Comparison of ENCODE assay signal across 2 cellular contexts in the genomic region with DNA sequence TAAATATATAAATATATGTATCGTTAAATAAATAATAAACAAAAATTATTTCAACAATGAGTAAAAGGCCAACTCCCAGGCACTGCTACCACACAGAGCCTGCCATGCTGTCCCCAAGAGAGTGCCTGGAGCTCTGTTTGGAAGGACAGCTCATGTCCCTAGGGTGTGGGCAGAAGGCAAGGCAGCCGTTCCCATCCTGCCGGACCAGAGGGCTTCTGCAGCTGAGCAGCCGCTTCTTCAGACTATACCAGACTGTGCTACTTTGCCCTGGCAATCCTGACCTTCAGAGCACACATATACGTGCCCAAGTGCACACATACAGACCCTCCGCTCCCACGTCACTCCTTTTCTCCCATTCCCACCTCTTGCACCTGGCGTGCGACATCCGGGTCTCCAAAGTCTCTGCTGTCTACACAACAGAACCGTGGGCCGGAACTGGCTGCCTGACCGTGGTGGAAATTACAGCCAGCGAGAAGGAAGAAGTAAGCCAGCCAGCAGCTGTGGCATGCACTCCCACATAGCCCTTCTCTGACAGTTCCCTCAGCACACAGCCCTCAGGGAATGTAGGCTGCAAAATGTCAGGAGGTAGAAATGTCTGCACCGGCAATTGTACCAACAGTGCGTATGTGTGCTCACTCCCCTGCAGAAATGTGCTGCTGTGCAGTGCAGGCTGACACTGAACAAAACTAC.
TF ChIP-seq lines count a peak whose summit lies in the region.

No MANE protein-coding gene starts in this region.

TF ChIP-seq in GM23338, 12 proteins besides CTCF, POLR2A, EP300 and RAD21:
- TF ChIP-seq, protein P1, sequence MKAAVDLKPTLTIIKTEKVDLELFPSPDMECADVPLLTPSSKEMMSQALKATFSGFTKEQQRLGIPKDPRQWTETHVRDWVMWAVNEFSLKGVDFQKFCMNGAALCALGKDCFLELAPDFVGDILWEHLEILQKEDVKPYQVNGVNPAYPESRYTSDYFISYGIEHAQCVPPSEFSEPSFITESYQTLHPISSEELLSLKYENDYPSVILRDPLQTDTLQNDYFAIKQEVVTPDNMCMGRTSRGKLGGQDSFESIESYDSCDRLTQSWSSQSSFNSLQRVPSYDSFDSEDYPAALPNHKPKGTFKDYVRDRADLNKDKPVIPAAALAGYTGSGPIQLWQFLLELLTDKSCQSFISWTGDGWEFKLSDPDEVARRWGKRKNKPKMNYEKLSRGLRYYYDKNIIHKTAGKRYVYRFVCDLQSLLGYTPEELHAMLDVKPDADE (IDR thresholded peaks at IDR 0.05) = no peak
- no peak for TF ChIP-seq ZNF114 (CRISPR knock-in tag; IDR thresholded peaks at IDR 0.05)
- TF ChIP-seq, protein P2, sequence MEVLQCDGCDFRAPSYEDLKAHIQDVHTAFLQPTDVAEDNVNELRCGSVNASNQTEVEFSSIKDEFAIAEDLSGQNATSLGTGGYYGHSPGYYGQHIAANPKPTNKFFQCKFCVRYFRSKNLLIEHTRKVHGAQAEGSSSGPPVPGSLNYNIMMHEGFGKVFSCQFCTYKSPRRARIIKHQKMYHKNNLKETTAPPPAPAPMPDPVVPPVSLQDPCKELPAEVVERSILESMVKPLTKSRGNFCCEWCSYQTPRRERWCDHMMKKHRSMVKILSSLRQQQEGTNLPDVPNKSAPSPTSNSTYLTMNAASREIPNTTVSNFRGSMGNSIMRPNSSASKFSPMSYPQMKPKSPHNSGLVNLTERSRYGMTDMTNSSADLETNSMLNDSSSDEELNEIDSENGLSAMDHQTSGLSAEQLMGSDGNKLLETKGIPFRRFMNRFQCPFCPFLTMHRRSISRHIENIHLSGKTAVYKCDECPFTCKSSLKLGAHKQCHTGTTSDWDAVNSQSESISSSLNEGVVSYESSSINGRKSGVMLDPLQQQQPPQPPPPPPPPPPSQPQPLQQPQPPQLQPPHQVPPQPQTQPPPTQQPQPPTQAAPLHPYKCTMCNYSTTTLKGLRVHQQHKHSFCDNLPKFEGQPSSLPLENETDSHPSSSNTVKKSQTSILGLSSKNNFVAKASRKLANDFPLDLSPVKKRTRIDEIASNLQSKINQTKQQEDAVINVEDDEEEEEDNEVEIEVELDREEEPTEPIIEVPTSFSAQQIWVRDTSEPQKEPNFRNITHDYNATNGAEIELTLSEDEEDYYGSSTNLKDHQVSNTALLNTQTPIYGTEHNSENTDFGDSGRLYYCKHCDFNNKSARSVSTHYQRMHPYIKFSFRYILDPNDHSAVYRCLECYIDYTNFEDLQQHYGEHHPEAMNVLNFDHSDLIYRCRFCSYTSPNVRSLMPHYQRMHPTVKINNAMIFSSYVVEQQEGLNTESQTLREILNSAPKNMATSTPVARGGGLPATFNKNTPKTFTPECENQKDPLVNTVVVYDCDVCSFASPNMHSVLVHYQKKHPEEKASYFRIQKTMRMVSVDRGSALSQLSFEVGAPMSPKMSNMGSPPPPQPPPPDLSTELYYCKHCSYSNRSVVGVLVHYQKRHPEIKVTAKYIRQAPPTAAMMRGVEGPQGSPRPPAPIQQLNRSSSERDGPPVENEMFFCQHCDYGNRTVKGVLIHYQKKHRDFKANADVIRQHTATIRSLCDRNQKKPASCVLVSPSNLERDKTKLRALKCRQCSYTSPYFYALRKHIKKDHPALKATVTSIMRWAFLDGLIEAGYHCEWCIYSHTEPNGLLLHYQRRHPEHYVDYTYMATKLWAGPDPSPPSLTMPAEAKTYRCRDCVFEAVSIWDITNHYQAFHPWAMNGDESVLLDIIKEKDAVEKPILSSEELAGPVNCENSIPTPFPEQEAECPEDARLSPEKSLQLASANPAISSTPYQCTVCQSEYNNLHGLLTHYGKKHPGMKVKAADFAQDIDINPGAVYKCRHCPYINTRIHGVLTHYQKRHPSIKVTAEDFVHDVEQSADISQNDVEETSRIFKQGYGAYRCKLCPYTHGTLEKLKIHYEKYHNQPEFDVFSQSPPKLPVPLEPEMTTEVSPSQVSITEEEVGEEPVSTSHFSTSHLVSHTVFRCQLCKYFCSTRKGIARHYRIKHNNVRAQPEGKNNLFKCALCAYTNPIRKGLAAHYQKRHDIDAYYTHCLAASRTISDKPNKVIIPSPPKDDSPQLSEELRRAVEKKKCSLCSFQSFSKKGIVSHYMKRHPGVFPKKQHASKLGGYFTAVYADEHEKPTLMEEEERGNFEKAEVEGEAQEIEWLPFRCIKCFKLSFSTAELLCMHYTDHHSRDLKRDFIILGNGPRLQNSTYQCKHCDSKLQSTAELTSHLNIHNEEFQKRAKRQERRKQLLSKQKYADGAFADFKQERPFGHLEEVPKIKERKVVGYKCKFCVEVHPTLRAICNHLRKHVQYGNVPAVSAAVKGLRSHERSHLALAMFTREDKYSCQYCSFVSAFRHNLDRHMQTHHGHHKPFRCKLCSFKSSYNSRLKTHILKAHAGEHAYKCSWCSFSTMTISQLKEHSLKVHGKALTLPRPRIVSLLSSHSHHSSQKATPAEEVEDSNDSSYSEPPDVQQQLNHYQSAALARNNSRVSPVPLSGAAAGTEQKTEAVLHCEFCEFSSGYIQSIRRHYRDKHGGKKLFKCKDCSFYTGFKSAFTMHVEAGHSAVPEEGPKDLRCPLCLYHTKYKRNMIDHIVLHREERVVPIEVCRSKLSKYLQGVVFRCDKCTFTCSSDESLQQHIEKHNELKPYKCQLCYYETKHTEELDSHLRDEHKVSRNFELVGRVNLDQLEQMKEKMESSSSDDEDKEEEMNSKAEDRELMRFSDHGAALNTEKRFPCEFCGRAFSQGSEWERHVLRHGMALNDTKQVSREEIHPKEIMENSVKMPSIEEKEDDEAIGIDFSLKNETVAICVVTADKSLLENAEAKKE (CRISPR knock-in tag; IDR thresholded peaks at IDR 0.05) = no peak
- no peak for TF ChIP-seq EZH2phosphoT487 (IDR thresholded peaks at IDR 0.05; ENCODE audit: unreplicated experiment)
- no peak for TF ChIP-seq NANOG (IDR thresholded peaks at IDR 0.05; ENCODE audit: borderline replicate concordance)
- no peak for TF ChIP-seq JUNB (IDR thresholded peaks at IDR 0.05; ENCODE audit: unreplicated experiment)

TF ChIP-seq in K562, 482 proteins besides CTCF, POLR2A, EP300 and RAD21:
- TF ChIP-seq RBBP5 (IDR thresholded peaks at IDR 0.05; ENCODE audit: borderline replicate concordance, insufficient read depth, low read length, poor library complexity, severe bottlenecking) = no peak
- TF ChIP-seq, protein P3, sequence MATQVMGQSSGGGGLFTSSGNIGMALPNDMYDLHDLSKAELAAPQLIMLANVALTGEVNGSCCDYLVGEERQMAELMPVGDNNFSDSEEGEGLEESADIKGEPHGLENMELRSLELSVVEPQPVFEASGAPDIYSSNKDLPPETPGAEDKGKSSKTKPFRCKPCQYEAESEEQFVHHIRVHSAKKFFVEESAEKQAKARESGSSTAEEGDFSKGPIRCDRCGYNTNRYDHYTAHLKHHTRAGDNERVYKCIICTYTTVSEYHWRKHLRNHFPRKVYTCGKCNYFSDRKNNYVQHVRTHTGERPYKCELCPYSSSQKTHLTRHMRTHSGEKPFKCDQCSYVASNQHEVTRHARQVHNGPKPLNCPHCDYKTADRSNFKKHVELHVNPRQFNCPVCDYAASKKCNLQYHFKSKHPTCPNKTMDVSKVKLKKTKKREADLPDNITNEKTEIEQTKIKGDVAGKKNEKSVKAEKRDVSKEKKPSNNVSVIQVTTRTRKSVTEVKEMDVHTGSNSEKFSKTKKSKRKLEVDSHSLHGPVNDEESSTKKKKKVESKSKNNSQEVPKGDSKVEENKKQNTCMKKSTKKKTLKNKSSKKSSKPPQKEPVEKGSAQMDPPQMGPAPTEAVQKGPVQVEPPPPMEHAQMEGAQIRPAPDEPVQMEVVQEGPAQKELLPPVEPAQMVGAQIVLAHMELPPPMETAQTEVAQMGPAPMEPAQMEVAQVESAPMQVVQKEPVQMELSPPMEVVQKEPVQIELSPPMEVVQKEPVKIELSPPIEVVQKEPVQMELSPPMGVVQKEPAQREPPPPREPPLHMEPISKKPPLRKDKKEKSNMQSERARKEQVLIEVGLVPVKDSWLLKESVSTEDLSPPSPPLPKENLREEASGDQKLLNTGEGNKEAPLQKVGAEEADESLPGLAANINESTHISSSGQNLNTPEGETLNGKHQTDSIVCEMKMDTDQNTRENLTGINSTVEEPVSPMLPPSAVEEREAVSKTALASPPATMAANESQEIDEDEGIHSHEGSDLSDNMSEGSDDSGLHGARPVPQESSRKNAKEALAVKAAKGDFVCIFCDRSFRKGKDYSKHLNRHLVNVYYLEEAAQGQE (CRISPR knock-in tag; IDR thresholded peaks at IDR 0.05; ENCODE audit: low read depth) = no peak
- TF ChIP-seq SIN3A (IDR thresholded peaks at IDR 0.05; ENCODE audit: borderline replicate concordance in 2 of 2, control insufficient read depth in 1 of 2, low read depth in 2 of 2, low read length in 2 of 2) = no peak
- TF ChIP-seq PPARD (CRISPR knock-in tag; IDR thresholded peaks at IDR 0.05) = no peak
- TF ChIP-seq HNRNPUL1 (IDR thresholded peaks at IDR 0.05; ENCODE audit: low read length) = no peak
- TF ChIP-seq, protein P4, sequence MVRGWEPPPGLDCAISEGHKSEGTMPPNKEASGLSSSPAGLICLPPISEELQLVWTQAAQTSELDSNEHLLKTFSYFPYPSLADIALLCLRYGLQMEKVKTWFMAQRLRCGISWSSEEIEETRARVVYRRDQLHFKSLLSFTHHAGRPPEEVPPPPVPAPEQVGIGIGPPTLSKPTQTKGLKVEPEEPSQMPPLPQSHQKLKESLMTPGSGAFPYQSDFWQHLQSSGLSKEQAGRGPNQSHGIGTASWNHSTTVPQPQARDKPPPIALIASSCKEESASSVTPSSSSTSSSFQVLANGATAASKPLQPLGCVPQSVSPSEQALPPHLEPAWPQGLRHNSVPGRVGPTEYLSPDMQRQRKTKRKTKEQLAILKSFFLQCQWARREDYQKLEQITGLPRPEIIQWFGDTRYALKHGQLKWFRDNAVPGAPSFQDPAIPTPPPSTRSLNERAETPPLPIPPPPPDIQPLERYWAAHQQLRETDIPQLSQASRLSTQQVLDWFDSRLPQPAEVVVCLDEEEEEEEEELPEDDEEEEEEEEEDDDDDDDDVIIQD (CRISPR knock-in tag; IDR thresholded peaks at IDR 0.05) = no peak
- no peak for TF ChIP-seq ZNF41 (CRISPR knock-in tag; conservative IDR thresholded peaks at IDR 0.05)
- no peak for TF ChIP-seq JUN (IDR thresholded peaks at IDR 0.05; ENCODE audit: borderline replicate concordance, low read depth, low read length)
- no peak for TF ChIP-seq JUN (CRISPR knock-in tag; IDR thresholded peaks at IDR 0.05; ENCODE audit: borderline replicate concordance)
- no peak for TF ChIP-seq SOX6 (IDR thresholded peaks at IDR 0.05)
- TF ChIP-seq PCBP1 (IDR thresholded peaks at IDR 0.05; ENCODE audit: low read depth, low read length, poor library complexity, severe bottlenecking) = no peak
- TF ChIP-seq POLR3G (IDR thresholded peaks at IDR 0.05; ENCODE audit: extremely low read depth, insufficient read length, insufficient replicate concordance) = no peak
- TF ChIP-seq HDAC1 (IDR thresholded peaks at IDR 0.05) = no peak
- no peak for TF ChIP-seq KAT7 (CRISPR knock-in tag; IDR thresholded peaks at IDR 0.05; ENCODE audit: borderline replicate concordance)
- no peak for TF ChIP-seq ZNF146 (CRISPR knock-in tag; IDR thresholded peaks at IDR 0.05; ENCODE audit: unreplicated experiment)
- TF ChIP-seq ARID1B (IDR thresholded peaks at IDR 0.05) = no peak
- TF ChIP-seq SMAD2 (IDR thresholded peaks at IDR 0.05; ENCODE audit: low read depth, low read length) = no peak
- no peak for TF ChIP-seq NR2C2 (CRISPR knock-in tag; IDR thresholded peaks at IDR 0.05)
- TF ChIP-seq NR2C2 (tag; IDR thresholded peaks at IDR 0.05) = no peak
